ENCODE assay signal across 8 cellular contexts in genomic region chr19:52269338-52270261, GRCh38. TPM values are rescaled to one million over a fixed set of nuclear protein-coding genes. Genes with fewer than 3 reads are reported as not detected.
DNase-seq lines count a peak whose midpoint lies in the region; ATAC-seq and TF ChIP-seq lines count a peak whose summit lies in the region.

Gene ZNF766 (plus strand): TSS chr19:52269587. CDS start chr19:52269614, 27 bp downstream.

- in situ Hi-C loops in Panc1 (cut with HindIII; ENCODE audit: low pct_unique_long_range_greater_than_20kb, low sequenced_read_pairs), result no loop called here

- BruUV-seq in Panc1 (replicated peaks; lab: Mats Ljungman, UMichigan), result TSS peak; percentile 88

- H3K4me3 ChIP-seq in Panc1 (ENCODE audit: low read depth in 2 of 2, low read length in 2 of 2) (peak within 1 kb of the TSS; percentile 92 to 96), muscle layer of colon (ENCODE audit: low read depth in 1 of 2, low read length in 2 of 2) (peak within 1 kb of the TSS; percentile 94 to 97)

- peaks cover 15% of the 10 kb centered on the region for H3K9me3 Mint-ChIP-seq in activated T-cell treated with anti-CD3 and anti-CD28 coated beads, Interleukin-2, amount 50 U/mL, for 4 hours

- peaks cover 37% of the 10 kb centered on the region for H3K4me1 Mint-ChIP-seq in activated T-cell treated with anti-CD3 and anti-CD28 coated beads, Interleukin-2, amount 50 U/mL, for 4 hours (ENCODE audit: low read depth)

- H3K27ac ChIP-seq in Panc1 (ENCODE audit: low read length), result peak within 1 kb of the TSS; percentile 94
- peak within 1 kb of the TSS; percentile 97 for H3K27ac ChIP-seq in muscle layer of colon (ENCODE audit: low read depth, low read length)

- CTCF ChIA-PET in Panc1 (lab: Charles Lee), result no interaction called here

- no peaks in the 10 kb centered on the region for H3K27me3 Mint-ChIP-seq in activated T-cell treated with anti-CD3 and anti-CD28 coated beads, Interleukin-2, amount 50 U/mL, for 4 hours (ENCODE audit: low read depth)

- H3K9me3 ChIP-seq in Panc1 (ENCODE audit: control insufficient read depth, insufficient read depth, low read depth, low read length), result no peaks in the 10 kb centered on the region
- no peaks in the 10 kb centered on the region for H3K9me3 ChIP-seq in muscle layer of colon (ENCODE audit: low read length)

- POLR2A ChIA-PET in Panc1 (lab: Charles Lee), result no interaction called here

- intact Hi-C loops in Panc1 (cut with micrococcal nuclease; ENCODE audit: unreplicated experiment), result no loop called here

- peaks cover 31% of the 10 kb centered on the region for H3K36me3 Mint-ChIP-seq in activated T-cell treated with anti-CD3 and anti-CD28 coated beads, Interleukin-2, amount 50 U/mL, for 4 hours (ENCODE audit: insufficient read depth)

- H3K4me1 ChIP-seq in Panc1 (ENCODE audit: control insufficient read depth, insufficient read depth, low read length) (no peaks in the 10 kb centered on the region; the same call in 1 of the 2 replicates), muscle layer of colon (ENCODE audit: insufficient read depth, low read length) (peaks cover 16% of the 10 kb centered on the region)

- H3K4me3 Mint-ChIP-seq in activated T-cell treated with anti-CD3 and anti-CD28 coated beads, Interleukin-2, amount 50 U/mL, for 4 hours, result peak within 1 kb of the TSS; percentile 97

- no peaks in the 10 kb centered on the region for H3K27me3 ChIP-seq in Panc1 (ENCODE audit: control insufficient read depth, insufficient read depth, low read length)
- H3K27me3 ChIP-seq in muscle layer of colon (ENCODE audit: control insufficient read depth in 1 of 2, insufficient read depth in 2 of 2, low read length in 2 of 2), result no peaks in the 10 kb centered on the region

- no peak for TF ChIP-seq CTCF in Panc1 (IDR thresholded peaks at IDR 0.05)

- peak; percentile 94 for ATAC-seq in GM21723 (IDR thresholded peaks at IDR 0.05; ENCODE audit: unreplicated experiment)
- peak; percentile 99 for ATAC-seq in Panc1
- peak; percentile 98 for ATAC-seq in activated T-cell treated with anti-CD3 and anti-CD28 coated beads, Interleukin-2, amount 50 U/mL, for 4 hours
- ATAC-seq in esophagus mucosa, result peak; percentile 100

- H3K36me3 ChIP-seq in Panc1 (ENCODE audit: control insufficient read depth, insufficient read depth, low read length) (peaks cover 4% of the 10 kb centered on the region; the same call in 1 of the 2 replicates), muscle layer of colon (ENCODE audit: insufficient read depth, low read length) (peaks cover 11% of the 10 kb centered on the region)

- DNase-seq in DMS153 (lab: John Stamatoyannopoulos, UW) (peak; percentile 93), KG1 (lab: John Stamatoyannopoulos, UW) (peak; percentile 93), Panc1 (ENCODE audit: low read depth, low spot score) (peak; percentile 48)
- DNase-seq in activated T-cell treated with anti-CD3 and anti-CD28 coated beads, Interleukin-2, amount 50 U/mL, for 4 hours, result peak; percentile 98
- DNase-seq in stimulated activated CD8-positive, alpha-beta memory T cell treated with anti-CD3 and anti-CD28 coated beads, Interleukin-7, amount 100 ng/mL, for 24 hours (ENCODE audit: low read depth), result peak; percentile 95

- peak within 1 kb of the TSS; percentile 99 for H3K9ac ChIP-seq in muscle layer of colon (ENCODE audit: low read length)

RNA-seq across cellular contexts. Expression of gene ZNF766, which starts in this region (rescaled TPM):
- total RNA-seq in Panc1 (2021; ENCODE audit: unreplicated experiment), result 13.9 TPM
- polyA plus RNA-seq in Panc1 (2012; ENCODE audit: insufficient read length), result 7.0 TPM
- total RNA-seq in activated T-cell treated with anti-CD3 and anti-CD28 coated beads, Interleukin-2, amount 50 U/mL, for 4 hours, result 10 to 100 TPM; 13.1 to 15.9 (median 13.6) TPM
- 6.4 TPM for total RNA-seq in esophagus mucosa

Comparison
In these comparisons a context has a peak if more than half of its experiments do, and no peak if none do; other contexts are left out.
1. Peak in every context shown above with its lines: DNase-seq, ATAC-seq, H3K4me3 ChIP-seq and H3K27ac ChIP-seq.
2. DNase-seq: peak in every context shown above with its lines; median percentile 98 in activated T-cell treated with anti-CD3 and anti-CD28 coated beads, Interleukin-2, amount 50 U/mL, for 4 hours; 95 in stimulated activated CD8-positive, alpha-beta memory T cell treated with anti-CD3 and anti-CD28 coated beads, Interleukin-7, amount 100 ng/mL, for 24 hours; 93 in DMS153; 93 in KG1; 48 in Panc1.